In the genomic region with DNA sequence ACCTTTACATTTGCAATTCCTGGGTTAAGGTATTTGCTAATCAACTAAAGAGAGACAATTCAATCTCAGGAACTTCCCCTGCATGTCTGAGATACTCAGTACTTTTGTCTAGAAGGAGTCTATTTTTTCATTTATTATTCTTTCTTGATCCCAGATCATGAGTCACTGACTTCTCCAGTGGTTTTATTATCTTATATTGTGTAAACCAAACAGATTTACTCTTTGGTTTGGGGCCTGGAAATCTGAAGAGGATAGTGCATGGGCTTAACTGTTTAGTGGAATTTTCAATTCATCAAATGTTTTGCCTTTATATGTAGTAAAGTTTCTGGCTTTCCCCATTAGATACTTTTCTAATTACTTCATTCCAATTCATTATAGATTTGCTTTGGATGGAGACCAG, we compare ENCODE assay signal across 19 cellular contexts.
A peak's percentile ranks its signal among the peaks of the same experiment; 100 is the strongest.
DNase-seq lines count a peak whose midpoint lies in the region; ATAC-seq, FAIRE-seq and TF ChIP-seq lines count a peak whose summit lies in the region.
"Had no signal": no experiment of that assay in that cellular context is flagged by ENCODE, and none has a peak within 500 bp of the region (broad histone marks: within the 10 kb centered on the region; RNA-seq: fewer than 3 reads in every experiment).

No MANE protein-coding gene starts in this region.

- TF ChIP-seq CTCF in bronchial epithelial cell (IDR thresholded peaks at IDR 0.05; ENCODE audit: insufficient read depth, low read length, severe bottlenecking) (no peak), Caco-2 (IDR thresholded peaks at IDR 0.05; ENCODE audit: insufficient read depth in 1 of 2, low read depth in 1 of 2, low read length in 1 of 2, severe bottlenecking in 1 of 2, unreplicated experiment in 1 of 2) (no peak)

- DNase-seq in A172 (ENCODE audit: low spot score) (peak; percentile 16), NCI-H226 (peak; percentile 49), bronchial epithelial cell (ENCODE audit: low read depth) (peak; percentile 8), kidney glomerular epithelial cell (lab: John Stamatoyannopoulos, UW) (peak; percentile 51), Caco-2 (no peak), glomerular visceral epithelial cell (ENCODE audit: extremely low spot score) (no peak), GM19240 (ENCODE audit: insufficient read length, low spot score) (no peak)
- DNase-seq in activated T-cell treated with anti-CD3 and anti-CD28 coated beads, Interleukin-2, amount 50 U/mL, for 4 hours = no peak
- DNase-seq: 8988T; CD8-positive, alpha-beta T cell; DMS153; DMS79 treated with DMSO at 0.1 percent for 48 hours; GF-D8; GM23248; HCEC 1CT had no signal

- H3K9me3 Mint-ChIP-seq in Caco-2 (ENCODE audit: unreplicated experiment) = no peaks in the 10 kb centered on the region
- peaks cover 23% of the 10 kb centered on the region for H3K9me3 Mint-ChIP-seq in activated T-cell treated with anti-CD3 and anti-CD28 coated beads, Interleukin-2, amount 50 U/mL, for 4 hours

- POLR2A ChIA-PET in Caco-2 (lab: Charles Lee) = no interaction called here

- H3K36me3 Mint-ChIP-seq in Caco-2 (ENCODE audit: insufficient read depth, unreplicated experiment) = no peaks in the 10 kb centered on the region
- no peaks in the 10 kb centered on the region for H3K36me3 Mint-ChIP-seq in activated T-cell treated with anti-CD3 and anti-CD28 coated beads, Interleukin-2, amount 50 U/mL, for 4 hours (ENCODE audit: insufficient read depth)
- H3K36me3 Mint-ChIP-seq: CD8-positive, alpha-beta T cell had no signal

- no peak overlapping the region for H3K4me3 Mint-ChIP-seq in Caco-2 (ENCODE audit: unreplicated experiment)
- no peak overlapping the region for H3K4me3 Mint-ChIP-seq in activated T-cell treated with anti-CD3 and anti-CD28 coated beads, Interleukin-2, amount 50 U/mL, for 4 hours
- H3K4me3 Mint-ChIP-seq: B cell; CD8-positive, alpha-beta T cell had no signal

- no peaks in the 10 kb centered on the region for H3K36me3 ChIP-seq in bronchial epithelial cell (ENCODE audit: control insufficient read depth, insufficient read depth, low read length)
- no peaks in the 10 kb centered on the region for H3K36me3 ChIP-seq in Caco-2 (ENCODE audit: control insufficient read depth, insufficient read depth, low read length)
- H3K36me3 ChIP-seq: BLaER1 treated with 17β-estradiol and CSF1 and Interleukin-3, amounts not matched to agents 10 nM and 100 nM had no signal

- ATAC-seq in activated T-cell treated with anti-CD3 and anti-CD28 coated beads, Interleukin-2, amount 50 U/mL, for 4 hours = no peak
- ATAC-seq: CD8-positive, alpha-beta T cell had no signal

- no peaks in the 10 kb centered on the region for H3K4me1 ChIP-seq in Caco-2
- H3K4me1 ChIP-seq: BLaER1 treated with 17β-estradiol and CSF1 and Interleukin-3, amounts not matched to agents 10 nM and 100 nM had no signal

- intact Hi-C loops in Caco-2 (cut with micrococcal nuclease; ENCODE audit: unreplicated experiment) = no loop called here

- H3K9me3 ChIP-seq in Caco-2 = peaks cover 11% of the 10 kb centered on the region; the same call in 1 of the 2 replicates

- no peak overlapping the region for H3K27ac Mint-ChIP-seq in Caco-2 (ENCODE audit: unreplicated experiment)
- H3K27ac Mint-ChIP-seq: B cell; CD8-positive, alpha-beta T cell had no signal

- no peaks in the 10 kb centered on the region for H3K27me3 ChIP-seq in bronchial epithelial cell (ENCODE audit: control insufficient read depth, insufficient read depth, low read length)
- no peaks in the 10 kb centered on the region for H3K27me3 ChIP-seq in Caco-2 (replicated peaks; ENCODE audit: control insufficient read depth, insufficient read depth, low read length)
- H3K27me3 ChIP-seq: BLaER1 treated with 17β-estradiol and CSF1 and Interleukin-3, amounts not matched to agents 10 nM and 100 nM had no signal

- H3K27me3 Mint-ChIP-seq in Caco-2 (ENCODE audit: insufficient read depth, unreplicated experiment) = no peaks in the 10 kb centered on the region
- no peaks in the 10 kb centered on the region for H3K27me3 Mint-ChIP-seq in activated T-cell treated with anti-CD3 and anti-CD28 coated beads, Interleukin-2, amount 50 U/mL, for 4 hours (ENCODE audit: low read depth)
- H3K27me3 Mint-ChIP-seq: B cell had no signal

- H3K4me3 ChIP-seq in bronchial epithelial cell (ENCODE audit: low read depth, low read length) = no peak overlapping the region
- H3K4me3 ChIP-seq in Caco-2 (ENCODE audit: low read depth, low read length) = no peak overlapping the region
- H3K4me3 ChIP-seq: BLaER1 treated with 17β-estradiol and CSF1 and Interleukin-3, amounts not matched to agents 10 nM and 100 nM; GM23248 had no signal

- H3K4me1 Mint-ChIP-seq in Caco-2 (ENCODE audit: low read depth, unreplicated experiment) = no peaks in the 10 kb centered on the region
- no peaks in the 10 kb centered on the region for H3K4me1 Mint-ChIP-seq in activated T-cell treated with anti-CD3 and anti-CD28 coated beads, Interleukin-2, amount 50 U/mL, for 4 hours (ENCODE audit: low read depth)
- H3K4me1 Mint-ChIP-seq: B cell had no signal

- CTCF ChIA-PET in Caco-2 (lab: Charles Lee) = no interaction called here

- FAIRE-seq in bronchial epithelial cell (lab: Jason Lieb, UNC) = no peak
- FAIRE-seq: D721Med, H54 had no signal

- no TSS peak for BruUV-seq in Caco-2 (replicated peaks; lab: Mats Ljungman, UMichigan)

Comparison
In these comparisons a context has a peak if more than half of its experiments do, and no peak if none do; other contexts are left out.
1. DNase-seq: peak in A172 (single experiment), NCI-H226 (single experiment), bronchial epithelial cell (single experiment) and kidney glomerular epithelial cell (single experiment); none in Caco-2 (0 of 2), glomerular visceral epithelial cell (single experiment), GM19240 (single experiment) and activated T-cell treated with anti-CD3 and anti-CD28 coated beads, Interleukin-2, amount 50 U/mL, for 4 hours (single experiment).